Comparison of ENCODE assay signal across 25 cellular contexts in genomic region chr7:772005-772294, GRCh38. TPM values are rescaled to one million over a fixed set of nuclear protein-coding genes. Genes with fewer than 3 reads are reported as not detected.
A peak's percentile ranks its signal among the peaks of the same experiment; 100 is the strongest.
DNase-seq lines count a peak whose midpoint lies in the region; ATAC-seq and TF ChIP-seq lines count a peak whose summit lies in the region.
"Had no signal": no experiment of that assay in that cellular context is flagged by ENCODE, and none has a peak within 500 bp of the region (broad histone marks: within the 10 kb centered on the region; RNA-seq: fewer than 3 reads in every experiment).

No MANE protein-coding gene starts in this region.

- no peaks in the 10 kb centered on the region for H3K27me3 ChIP-seq in testis
- H3K27me3 ChIP-seq: ovary, Peyer's patch, right lobe of liver had no signal

- ATAC-seq in HG02798 (IDR thresholded peaks at IDR 0.05; ENCODE audit: poor library complexity, unreplicated experiment) = no peak
- ATAC-seq: activated CD8-positive, alpha-beta T cell treated with anti-CD3 and anti-CD28 coated beads, Interleukin-2, amount 10 ng/mL, durations not matched to agents 7 days and 5 days had no signal

- no peak for DNase-seq in RWPE1 (ENCODE audit: low spot score)
- DNase-seq in coronary artery (ENCODE audit: low spot score) = no peak
- DNase-seq in testis = no peak
- no peak for DNase-seq in putamen (ENCODE audit: low spot score)
- DNase-seq in Calu3 = no peak
- DNase-seq: activated CD4-positive, alpha-beta T cell treated with anti-CD3 and anti-CD28 coated beads for 4 hours; activated CD8-positive, alpha-beta T cell treated with anti-CD3 and anti-CD28 coated beads, Interleukin-2, amount 10 ng/mL, durations not matched to agents 7 days and 5 days; activated effector memory CD4-positive, alpha-beta T cell treated with Interleukin-2 at 50 U/mL for 16 hours; anterior cingulate cortex; caudate nucleus; CD4-positive, alpha-beta memory T cell; erythroblast; head of caudate nucleus; mammary epithelial cell; NCI-H146; NCI-H82; right lobe of liver; stimulated activated CD4-positive, alpha-beta T cell treated with anti-CD3 and anti-CD28 coated beads, Interleukin-12 subunit alpha, Interleukin-12 subunit beta, amount 100 ng/mL, for 4 hours; stimulated activated CD4-positive, alpha-beta T cell treated with anti-CD3 and anti-CD28 coated beads, Interleukin-2, amount 100 ng/mL, for 48 hours; WERI-Rb-1 had no signal

- H3K27ac ChIP-seq in RWPE1 (peak overlapping the region; percentile 75), coronary artery (peak overlapping the region; percentile 81 to 90), testis (peak overlapping the region; percentile 48 to 79)
- H3K27ac ChIP-seq: WERI-Rb-1 had no signal

- H3K4me3 Mint-ChIP-seq in nephron = no peak overlapping the region
- H3K4me3 Mint-ChIP-seq in Calu3 (ENCODE audit: low read depth, unreplicated experiment) = no peak overlapping the region
- H3K4me3 Mint-ChIP-seq: activated CD8-positive, alpha-beta T cell treated with anti-CD3 and anti-CD28 coated beads, Interleukin-2, amount 10 ng/mL, durations not matched to agents 7 days and 5 days; activated naive CD8-positive, alpha-beta T cell; CD4-positive, alpha-beta memory T cell had no signal

- H3K9me3 Mint-ChIP-seq in nephron (no peaks in the 10 kb centered on the region), Calu3 (ENCODE audit: low read depth, unreplicated experiment) (no peaks in the 10 kb centered on the region)
- H3K9me3 Mint-ChIP-seq: CD4-positive, alpha-beta memory T cell had no signal

- intact Hi-C loops in testis (cut with DNase I; ENCODE audit: low total_unique reads) = loop anchor here (5.0 kb wide), 1 partner anchor 440 kb away; no protein-coding TSS in a partner anchor
- intact Hi-C loops in Calu3 (cut with micrococcal nuclease; ENCODE audit: unreplicated experiment) = no loop called here

- no TSS peak for BruUV-seq in Calu3 (replicated peaks; lab: Mats Ljungman, UMichigan)

- peaks cover 34% of the 10 kb centered on the region for H3K4me1 Mint-ChIP-seq in nephron
- H3K4me1 Mint-ChIP-seq in Calu3 (ENCODE audit: low read depth, unreplicated experiment) = no peaks in the 10 kb centered on the region

- 48 to 68% methylated on average over 11 of the region's 11 CpGs for WGBS in testis, 2 donors

- TF ChIP-seq CTCF in RWPE1 (conservative IDR thresholded peaks at IDR 0.05; ENCODE audit: low read depth) (no peak), coronary artery (IDR thresholded peaks at IDR 0.05) (no peak), nephron (IDR thresholded peaks at IDR 0.05; ENCODE audit: unreplicated experiment in 3 of 3) (no peak), testis (IDR thresholded peaks at IDR 0.05) (no peak), Calu3 (IDR thresholded peaks at IDR 0.05; ENCODE audit: unreplicated experiment) (no peak)

- CTCF ChIA-PET in RWPE1 (lab: Yijun Ruan, JAX) = interaction anchor here (0.6 kb wide), 1 partner anchor 250 kb away, joined by 3 read pairs; no protein-coding TSS in a partner anchor
- CTCF ChIA-PET in Calu3 (lab: Charles Lee) = no interaction called here

- H3K36me3 Mint-ChIP-seq in nephron (ENCODE audit: low read depth) = peaks cover 30% of the 10 kb centered on the region
- peaks cover 77% of the 10 kb centered on the region for H3K36me3 Mint-ChIP-seq in Calu3 (ENCODE audit: insufficient read depth, unreplicated experiment)

- H3K27me3 Mint-ChIP-seq in nephron (ENCODE audit: low read depth) (peaks cover 8% of the 10 kb centered on the region), Calu3 (ENCODE audit: unreplicated experiment) (no peaks in the 10 kb centered on the region)
- H3K27me3 Mint-ChIP-seq: activated naive CD8-positive, alpha-beta T cell; CD4-positive, alpha-beta memory T cell had no signal

- H3K9me3 ChIP-seq in testis = no peaks in the 10 kb centered on the region
- H3K9me3 ChIP-seq: ovary, Peyer's patch, right lobe of liver had no signal

- peak overlapping the region; percentile 47 for H3K4me3 ChIP-seq in coronary artery
- no peak overlapping the region for H3K4me3 ChIP-seq in testis
- H3K4me3 ChIP-seq: ovary, Peyer's patch, right lobe of liver had no signal

- peaks cover 26% of the 10 kb centered on the region for H3K4me1 ChIP-seq in testis
- H3K4me1 ChIP-seq: right lobe of liver had no signal

- peak overlapping the region; percentile 87 to 94 (median 93) for H3K27ac Mint-ChIP-seq in nephron
- H3K27ac Mint-ChIP-seq in Calu3 (ENCODE audit: unreplicated experiment) = no peak overlapping the region
- H3K27ac Mint-ChIP-seq: activated CD8-positive, alpha-beta T cell treated with anti-CD3 and anti-CD28 coated beads, Interleukin-2, amount 10 ng/mL, durations not matched to agents 7 days and 5 days; activated naive CD8-positive, alpha-beta T cell had no signal

- POLR2A ChIA-PET in RWPE1 (lab: Yijun Ruan, JAX; ENCODE audit: low non-redundant PET) = no interaction called here

- TF ChIP-seq POLR2A in testis (IDR thresholded peaks at IDR 0.05) = no peak

- no peaks in the 10 kb centered on the region for H3K36me3 ChIP-seq in testis (ENCODE audit: low read depth, missing control alignments)
- H3K36me3 ChIP-seq: ovary had no signal

RNA-seq across cellular contexts. Expression of gene PRKAR1B, which starts 44.9 kb away (rescaled TPM):
- total RNA-seq in testis = 10 to 100 TPM; 31.3 to 35.7 TPM
- 27.8 TPM for polyA plus RNA-seq in testis (ENCODE audit: insufficient read depth, low read depth, low replicate concordance)
- total RNA-seq in Calu3 (2022) = 24.8 and 28.3 TPM in 2 replicates

RNA-seq across cellular contexts. Expression of gene DNAAF5, which starts 45.5 kb away (rescaled TPM):
- total RNA-seq in testis (10 to 100 TPM; 52.6 to 67.0 TPM), Calu3 (2022) (54.0 and 57.2 TPM in 2 replicates)
- 21.1 TPM for polyA plus RNA-seq in testis (ENCODE audit: insufficient read depth, low read depth, low replicate concordance)
